In the genomic region with DNA sequence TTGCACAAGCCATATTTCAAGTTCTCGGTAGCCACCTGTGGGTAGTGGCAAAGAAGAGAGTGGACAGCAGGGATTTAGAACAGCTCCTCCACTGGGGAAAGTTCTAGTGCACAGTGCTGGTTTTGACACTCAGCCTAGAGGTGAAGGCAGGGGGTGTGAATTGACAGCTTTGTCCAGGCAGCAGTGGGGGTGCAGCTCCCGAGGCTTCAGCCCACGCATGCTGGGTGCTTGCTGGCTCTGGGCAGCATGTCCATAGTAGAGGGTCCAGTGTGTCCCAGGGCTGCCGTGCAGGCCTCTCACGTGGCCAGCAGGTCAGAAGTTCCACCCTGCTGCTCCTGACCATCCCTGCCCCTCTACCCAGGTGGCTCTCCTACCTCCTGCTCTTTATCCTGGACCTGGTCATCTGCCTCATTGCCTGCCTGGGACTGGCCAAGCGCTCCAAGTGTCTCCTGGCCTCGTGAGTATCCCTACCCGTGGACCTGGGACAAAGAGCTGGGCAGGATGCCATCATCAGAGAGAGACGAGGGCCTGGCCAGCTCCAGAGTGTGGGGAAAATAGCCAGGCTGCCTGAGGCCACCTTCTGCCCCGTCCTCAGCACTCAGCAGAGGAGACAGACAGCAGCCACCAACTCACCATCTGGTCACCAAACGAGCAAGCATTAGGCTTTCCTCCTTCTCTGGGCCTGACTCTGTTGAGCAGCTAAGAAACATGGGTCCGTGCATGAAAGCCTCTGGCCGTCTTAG, we compare ENCODE assay signal across 1 cellular context.
TF ChIP-seq lines count a peak whose summit lies in the region.

No MANE protein-coding gene starts in this region.

TF ChIP-seq in SK-N-SH, 30 proteins besides CTCF, POLR2A, EP300 and RAD21 (continued from another document):
- TF ChIP-seq, protein P1, sequence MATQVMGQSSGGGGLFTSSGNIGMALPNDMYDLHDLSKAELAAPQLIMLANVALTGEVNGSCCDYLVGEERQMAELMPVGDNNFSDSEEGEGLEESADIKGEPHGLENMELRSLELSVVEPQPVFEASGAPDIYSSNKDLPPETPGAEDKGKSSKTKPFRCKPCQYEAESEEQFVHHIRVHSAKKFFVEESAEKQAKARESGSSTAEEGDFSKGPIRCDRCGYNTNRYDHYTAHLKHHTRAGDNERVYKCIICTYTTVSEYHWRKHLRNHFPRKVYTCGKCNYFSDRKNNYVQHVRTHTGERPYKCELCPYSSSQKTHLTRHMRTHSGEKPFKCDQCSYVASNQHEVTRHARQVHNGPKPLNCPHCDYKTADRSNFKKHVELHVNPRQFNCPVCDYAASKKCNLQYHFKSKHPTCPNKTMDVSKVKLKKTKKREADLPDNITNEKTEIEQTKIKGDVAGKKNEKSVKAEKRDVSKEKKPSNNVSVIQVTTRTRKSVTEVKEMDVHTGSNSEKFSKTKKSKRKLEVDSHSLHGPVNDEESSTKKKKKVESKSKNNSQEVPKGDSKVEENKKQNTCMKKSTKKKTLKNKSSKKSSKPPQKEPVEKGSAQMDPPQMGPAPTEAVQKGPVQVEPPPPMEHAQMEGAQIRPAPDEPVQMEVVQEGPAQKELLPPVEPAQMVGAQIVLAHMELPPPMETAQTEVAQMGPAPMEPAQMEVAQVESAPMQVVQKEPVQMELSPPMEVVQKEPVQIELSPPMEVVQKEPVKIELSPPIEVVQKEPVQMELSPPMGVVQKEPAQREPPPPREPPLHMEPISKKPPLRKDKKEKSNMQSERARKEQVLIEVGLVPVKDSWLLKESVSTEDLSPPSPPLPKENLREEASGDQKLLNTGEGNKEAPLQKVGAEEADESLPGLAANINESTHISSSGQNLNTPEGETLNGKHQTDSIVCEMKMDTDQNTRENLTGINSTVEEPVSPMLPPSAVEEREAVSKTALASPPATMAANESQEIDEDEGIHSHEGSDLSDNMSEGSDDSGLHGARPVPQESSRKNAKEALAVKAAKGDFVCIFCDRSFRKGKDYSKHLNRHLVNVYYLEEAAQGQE (IDR thresholded peaks at IDR 0.05; ENCODE audit: low read depth, low read length): no peak
- TF ChIP-seq NFIC (IDR thresholded peaks at IDR 0.05; ENCODE audit: borderline replicate concordance) (no peak), EZH2phosphoT487 (IDR thresholded peaks at IDR 0.05; ENCODE audit: borderline replicate concordance, low read depth) (no peak), RCOR1 (IDR thresholded peaks at IDR 0.05; ENCODE audit: low read length) (peak; percentile 66; the same call in 1 of the 2 replicates), FOXM1 (IDR thresholded peaks at IDR 0.05; ENCODE audit: low read depth) (no peak), TCF12 (IDR thresholded peaks at IDR 0.05) (no peak), GATA2 (CRISPR knock-in tag; IDR thresholded peaks at IDR 0.05) (no peak), RFX5 (IDR thresholded peaks at IDR 0.05; ENCODE audit: low read length) (no peak), NRF1 (IDR thresholded peaks at IDR 0.05; ENCODE audit: low read depth, low read length) (no peak), TEAD4 (IDR thresholded peaks at IDR 0.05; ENCODE audit: borderline replicate concordance, insufficient read depth) (no peak), MXI1 (IDR thresholded peaks at IDR 0.05; ENCODE audit: low read depth, low read length) (peak; percentile 25; the same call in 1 of the 2 replicates), CHD2 (IDR thresholded peaks at IDR 0.05; ENCODE audit: low read length, partially characterized antibody) (peak; percentile 47), JUND (IDR thresholded peaks at IDR 0.05) (no peak), POLR2AphosphoS5 (IDR thresholded peaks at IDR 0.05; ENCODE audit: low read depth, low read length) (no peak), SIN3A (IDR thresholded peaks at IDR 0.05; ENCODE audit: borderline replicate concordance, low read depth, low read length) (no peak)
- TF ChIP-seq, protein P2, sequence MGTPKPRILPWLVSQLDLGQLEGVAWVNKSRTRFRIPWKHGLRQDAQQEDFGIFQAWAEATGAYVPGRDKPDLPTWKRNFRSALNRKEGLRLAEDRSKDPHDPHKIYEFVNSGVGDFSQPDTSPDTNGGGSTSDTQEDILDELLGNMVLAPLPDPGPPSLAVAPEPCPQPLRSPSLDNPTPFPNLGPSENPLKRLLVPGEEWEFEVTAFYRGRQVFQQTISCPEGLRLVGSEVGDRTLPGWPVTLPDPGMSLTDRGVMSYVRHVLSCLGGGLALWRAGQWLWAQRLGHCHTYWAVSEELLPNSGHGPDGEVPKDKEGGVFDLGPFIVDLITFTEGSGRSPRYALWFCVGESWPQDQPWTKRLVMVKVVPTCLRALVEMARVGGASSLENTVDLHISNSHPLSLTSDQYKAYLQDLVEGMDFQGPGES (IDR thresholded peaks at IDR 0.05; ENCODE audit: low read depth, low read length): no peak
- TF ChIP-seq, protein P3, sequence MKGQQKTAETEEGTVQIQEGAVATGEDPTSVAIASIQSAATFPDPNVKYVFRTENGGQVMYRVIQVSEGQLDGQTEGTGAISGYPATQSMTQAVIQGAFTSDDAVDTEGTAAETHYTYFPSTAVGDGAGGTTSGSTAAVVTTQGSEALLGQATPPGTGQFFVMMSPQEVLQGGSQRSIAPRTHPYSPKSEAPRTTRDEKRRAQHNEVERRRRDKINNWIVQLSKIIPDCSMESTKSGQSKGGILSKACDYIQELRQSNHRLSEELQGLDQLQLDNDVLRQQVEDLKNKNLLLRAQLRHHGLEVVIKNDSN (IDR thresholded peaks at IDR 0.05; ENCODE audit: borderline replicate concordance, low read depth): no peak
